Comparison of ENCODE assay signal across 8 cellular contexts in the genomic region with DNA sequence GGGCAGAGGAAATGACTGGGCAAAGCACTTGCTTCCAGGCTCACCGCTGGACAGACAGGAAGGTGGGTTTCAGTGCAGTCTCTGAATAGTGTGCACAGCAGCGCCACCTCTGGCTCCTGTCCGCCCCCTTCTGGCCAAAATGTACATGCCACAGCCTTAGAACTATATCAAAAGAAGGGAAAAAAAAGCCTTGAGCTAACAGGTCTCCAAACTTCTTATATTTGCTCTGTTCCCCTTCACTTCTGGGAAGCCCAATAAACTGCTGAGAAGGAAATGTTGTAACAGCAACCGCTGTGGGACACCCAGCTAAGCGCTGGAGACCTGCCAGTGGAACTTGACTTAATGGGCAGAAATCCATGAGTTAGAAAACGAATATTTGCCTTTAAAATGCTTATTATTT. TPM values are rescaled to one million over a fixed set of nuclear protein-coding genes. Genes with fewer than 3 reads are reported as not detected.
DNase-seq lines count a peak whose midpoint lies in the region; ATAC-seq and TF ChIP-seq lines count a peak whose summit lies in the region.

No MANE protein-coding gene starts in this region.

- H3K27me3 ChIP-seq in gastroesophageal sphincter (no peaks in the 10 kb centered on the region), vagina (no peaks in the 10 kb centered on the region)

- H3K9me3 ChIP-seq in gastroesophageal sphincter (no peaks in the 10 kb centered on the region), vagina (no peaks in the 10 kb centered on the region)

- ATAC-seq in gastroesophageal sphincter = peak; percentile 74
- no peak for ATAC-seq in GM18520 (IDR thresholded peaks at IDR 0.05; ENCODE audit: unreplicated experiment)

- H3K36me3 ChIP-seq in gastroesophageal sphincter (peaks cover 0 to 80% of the 10 kb centered on the region in 2 donors), vagina (peaks cover 0 to 16% of the 10 kb centered on the region in 2 donors)

- TF ChIP-seq POLR2A in gastroesophageal sphincter (IDR thresholded peaks at IDR 0.05) (no peak), vagina (IDR thresholded peaks at IDR 0.05) (no peak)

- TF ChIP-seq EP300 in gastroesophageal sphincter (IDR thresholded peaks at IDR 0.05) = no peak

- H3K27ac ChIP-seq in gastroesophageal sphincter (no peak overlapping the region), vagina (no peak overlapping the region)

- DNase-seq in ELF-1 (ENCODE audit: low read depth, low spot score) (peak; percentile 83), LoVo (ENCODE audit: low spot score) (peak; percentile 54), SIG-M5 treated with dmso at 0.1 percent for 504 hours (lab: John Stamatoyannopoulos, UW; ENCODE audit: unreplicated experiment) (peak; percentile 90), posterior cingulate gyrus (peak in 8 of 10 donors; percentile 33 to 90 (median 50)), vagina (ENCODE audit: extremely low spot score in 2 of 2) (no peak)
- peak; percentile 36 for DNase-seq in activated T-helper 9 cell treated with anti-CD3 and anti-CD28 coated beads, Interleukin-2, amount 50 U/mL, for 16 hours (ENCODE audit: low read depth)

- peaks cover 0 to 15% (median 0%) of the 10 kb centered on the region in 3 donors for H3K4me1 ChIP-seq in gastroesophageal sphincter
- H3K4me1 ChIP-seq in vagina = peaks cover 8% of the 10 kb centered on the region

- intact Hi-C loops in posterior cingulate gyrus (cut with DNase I) (no loop called here), vagina (cut with DNase I) (loop anchor here (5.0 to 10.0 kb wide), 2 partner anchors 253 to 541 kb away; a partner anchor contains a TSS)

- peak; percentile 65 to 79 (median 73) for TF ChIP-seq CTCF in gastroesophageal sphincter (IDR thresholded peaks at IDR 0.05)
- peak; percentile 42 to 66 (median 55) for TF ChIP-seq CTCF in vagina (IDR thresholded peaks at IDR 0.05)

- H3K4me3 ChIP-seq in gastroesophageal sphincter (no peak overlapping the region), vagina (no peak overlapping the region)

- 32 to 54% methylated on average over 4 to 6 of the region's 6 CpGs for WGBS in gastroesophageal sphincter (ENCODE audit: low coverage in 1 of 2), 2 donors

RNA-seq across cellular contexts. Expression of a gene that starts 17.5 kb away (rescaled TPM):
- total RNA-seq in gastroesophageal sphincter = 10 to 100 TPM in 3 of 4 donors, 1 to 10 TPM in 1; 6.9 to 18.6 (median 16.0) TPM
- total RNA-seq in vagina = 21.4 TPM

Comparison
In these comparisons a context has a peak if more than half of its experiments do, and no peak if none do; other contexts are left out.
1. DNase-seq: peak in ELF-1 (single experiment), LoVo (single experiment), SIG-M5 treated with dmso at 0.1 percent for 504 hours (single experiment), activated T-helper 9 cell treated with anti-CD3 and anti-CD28 coated beads, Interleukin-2, amount 50 U/mL, for 16 hours (single experiment) and posterior cingulate gyrus (8 of 10); none in vagina (0 of 2).